16 cellular contexts compared by ENCODE assay signal in genomic region chr4:146310319-146311021, GRCh38.
DNase-seq lines count a peak whose midpoint lies in the region; ATAC-seq and TF ChIP-seq lines count a peak whose summit lies in the region.
"Had no signal": no experiment of that assay in that cellular context is flagged by ENCODE, and none has a peak within 500 bp of the region (broad histone marks: within the 10 kb centered on the region; RNA-seq: fewer than 3 reads in every experiment).

No MANE protein-coding gene starts in this region.

- ATAC-seq in GM18909 (IDR thresholded peaks at IDR 0.05; ENCODE audit: poor library complexity, unreplicated experiment) (peak; percentile 83), GM21576 (IDR thresholded peaks at IDR 0.05; ENCODE audit: unreplicated experiment) (peak; percentile 87), HG03045 (IDR thresholded peaks at IDR 0.05; ENCODE audit: unreplicated experiment) (peak; percentile 91), HG03575 (IDR thresholded peaks at IDR 0.05; ENCODE audit: extremely low read depth, insufficient number of reproducible peaks, low FRiP score, unreplicated experiment) (peak; percentile 90)
- ATAC-seq: left colon; natural killer cell treated with Interleukin-12 subunit alpha and Interleukin-12 subunit beta and Interleukin-15 and Interleukin-18, amount 100 ng/mL, for 72 hours; sciatic nerve had no signal

- H3K36me3 ChIP-seq in brain microvascular endothelial cell (replicated peaks), result no peaks in the 10 kb centered on the region

- no peak overlapping the region for H3K27ac ChIP-seq in brain microvascular endothelial cell

- H3K4me3 ChIP-seq in brain microvascular endothelial cell (ENCODE audit: low read depth, low read length), result no peak overlapping the region

- no peaks in the 10 kb centered on the region for H3K27me3 ChIP-seq in brain microvascular endothelial cell (replicated peaks)

- TF ChIP-seq CTCF in brain microvascular endothelial cell (IDR thresholded peaks at IDR 0.05; ENCODE audit: low read depth, low read length, missing control alignments), result no peak

- DNase-seq in 8988T (no peak), brain microvascular endothelial cell (no peak), posterior vena cava (ENCODE audit: low spot score) (no peak), DMS53 (lab: John Stamatoyannopoulos, UW) (no peak)
- DNase-seq: activated CD4-positive, alpha-beta T cell treated with anti-CD3 and anti-CD28 coated beads for 1 hour; effector CD8-positive, alpha-beta T cell; H9; KBM-7; left colon; NCI-H1930 had no signal

- intact Hi-C loops in posterior vena cava (cut with DNase I), result no loop called here

- in situ Hi-C loops in brain microvascular endothelial cell (cut with HindIII; ENCODE audit: low pct_ligation_motif_present, low sequenced_read_pairs), result no loop called here
